Comparison of ENCODE assay signal across 25 cellular contexts in the genomic region with DNA sequence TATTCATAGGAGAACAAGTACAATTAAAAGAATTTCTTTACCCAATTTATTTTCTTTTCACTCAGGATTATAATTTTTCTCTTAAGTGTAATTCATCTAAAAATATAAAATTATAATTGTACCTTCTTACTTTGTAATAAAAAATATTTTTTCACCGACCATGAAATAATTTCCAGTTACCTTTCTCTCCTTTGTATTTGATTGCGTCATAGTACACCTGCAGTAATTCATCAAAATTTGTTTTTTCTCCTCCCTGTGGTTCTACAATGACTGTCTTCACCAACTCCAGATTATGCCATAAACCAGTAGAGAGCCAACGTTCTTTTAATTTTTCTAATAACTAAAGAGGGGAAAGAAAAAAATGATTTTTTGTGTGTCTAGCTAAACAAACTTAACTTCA.
"Had no signal": no experiment of that assay in that cellular context is flagged by ENCODE, and none has a peak within 500 bp of the region (broad histone marks: within the 10 kb centered on the region; RNA-seq: fewer than 3 reads in every experiment).

No MANE protein-coding gene starts in this region.

- H3K4me1 ChIP-seq: parathyroid adenoma, psoas muscle, stomach, thyroid gland, tibial nerve, upper lobe of left lung, vagina had no signal

- ATAC-seq: naive thymus-derived CD8-positive, alpha-beta T cell; natural killer cell treated with Interleukin-12 subunit alpha and Interleukin-12 subunit beta and Interleukin-15 and Interleukin-18, amount 100 ng/mL, for 72 hours; psoas muscle; right cardiac atrium; sciatic nerve; stimulated activated effector memory CD8-positive, alpha-beta T cell treated with anti-CD3 and anti-CD28 coated beads, Interleukin-12 subunit alpha, Interleukin-12 subunit beta, amount 100 ng/mL, for 72 hours; stimulated activated naive B cell treated with anti-CD40 and anti-IgM and Interleukin-4, amounts not matched to agents 10 μg/mL and 1 μg/mL and 100 μg/mL, for 72 hours had no signal

- H3K27me3 ChIP-seq: neutrophil, stomach, thyroid gland, tibial nerve, upper lobe of left lung, vagina had no signal

- H3K9me3 ChIP-seq: neutrophil, thyroid gland, vagina had no signal

- H2AFZ ChIP-seq: parathyroid adenoma had no signal

- H3K27ac ChIP-seq: neutrophil, parathyroid adenoma, psoas muscle, skin epidermis, stomach, thoracic aorta, thyroid gland, tibial nerve, upper lobe of left lung, vagina had no signal

- DNase-seq: naive thymus-derived CD8-positive, alpha-beta T cell; nephron progenitor cell; nucleus accumbens; posterior cingulate gyrus; psoas muscle; right cardiac atrium; stimulated activated CD4-positive, alpha-beta T cell treated with anti-CD3 and anti-CD28 coated beads, Interleukin-15, amount 100 ng/mL, for 24 hours; stimulated activated CD4-positive, alpha-beta T cell treated with anti-CD3 and anti-CD28 coated beads, Interleukin-2, amount 100 ng/mL, for 24 hours; stimulated activated CD4-positive, alpha-beta T cell treated with anti-CD3 and anti-CD28 coated beads, Interleukin-2, amount 100 ng/mL, for 48 hours; stimulated activated CD4-positive, alpha-beta T cell treated with anti-CD3 and anti-CD28 coated beads, Interleukin-4, amount 100 ng/mL, for 24 hours; stimulated activated naive B cell treated with anti-CD40 and anti-IgM and Interleukin-4, amounts not matched to agents 10 μg/mL and 1 μg/mL and 100 μg/mL, for 72 hours; stimulated activated naive CD4-positive, alpha-beta T cell treated with Interleukin-2 at 50 U/mL for 16 hours; stomach; thyroid gland; trophoblast cell; upper lobe of left lung had no signal

- H3K9ac ChIP-seq: parathyroid adenoma had no signal

- H3K36me3 ChIP-seq: stomach, thoracic aorta, thyroid gland, tibial nerve, upper lobe of left lung, vagina had no signal

- H3K4me3 ChIP-seq: psoas muscle, skin epidermis, stomach, thoracic aorta, thyroid gland, tibial nerve, upper lobe of left lung, vagina had no signal

- H3K79me2 ChIP-seq: parathyroid adenoma had no signal
